In the genomic region with DNA sequence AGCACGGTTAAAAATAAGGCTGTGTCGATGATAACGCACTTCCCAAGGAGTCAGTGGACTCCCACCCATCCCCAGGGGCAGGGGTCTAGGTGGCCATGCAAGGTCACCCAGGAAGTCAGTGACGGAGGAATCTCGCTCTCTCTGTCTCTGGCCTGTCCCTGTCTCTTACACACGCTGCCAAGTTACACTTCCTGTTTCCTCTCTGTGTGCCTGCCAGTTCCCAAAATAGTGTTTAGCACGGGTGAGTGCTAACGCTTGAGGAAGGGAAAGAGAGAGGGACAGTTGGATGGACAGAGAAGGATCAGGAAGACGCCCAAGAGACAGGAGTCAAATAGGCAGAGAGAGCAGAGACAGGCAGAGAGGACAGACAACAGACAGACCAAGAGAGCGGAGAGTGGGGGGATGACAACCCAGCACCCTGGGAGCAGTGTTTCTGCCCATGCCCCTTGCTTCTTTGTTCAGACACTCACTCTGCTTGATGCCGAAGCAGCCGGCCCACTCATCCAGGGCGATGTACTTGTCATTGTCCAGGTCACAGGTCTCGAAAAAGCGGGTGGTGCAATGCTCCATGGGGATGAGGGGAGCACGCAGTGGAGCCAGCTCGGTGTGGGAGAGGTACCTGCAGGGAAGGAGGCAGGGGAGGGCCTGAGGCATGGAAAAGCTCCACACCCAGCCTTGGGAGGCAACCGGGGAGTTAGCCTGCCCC, we compare ENCODE assay signal across 12 cellular contexts. TPM values are rescaled to one million over a fixed set of nuclear protein-coding genes. Genes with fewer than 3 reads are reported as not detected.
A peak's percentile ranks its signal among the peaks of the same experiment; 100 is the strongest.
DNase-seq lines count a peak whose midpoint lies in the region; FAIRE-seq and TF ChIP-seq lines count a peak whose summit lies in the region.
"Had no signal": no experiment of that assay in that cellular context is flagged by ENCODE, and none has a peak within 500 bp of the region (broad histone marks: within the 10 kb centered on the region; RNA-seq: fewer than 3 reads in every experiment).

No MANE protein-coding gene starts in this region.

- H3K36me3 ChIP-seq in Caco-2 (ENCODE audit: control insufficient read depth, insufficient read depth, low read length) (no peaks in the 10 kb centered on the region), duodenal mucosa (ENCODE audit: control insufficient read depth in 1 of 2, insufficient read depth in 2 of 2, low read length in 2 of 2) (peaks cover 0 to 29% of the 10 kb centered on the region in 2 donors)

- BruUV-seq in Caco-2 (replicated peaks; lab: Mats Ljungman, UMichigan): no TSS peak

- peak overlapping the region; percentile 1 for H3K27ac Mint-ChIP-seq in Caco-2 (ENCODE audit: unreplicated experiment)
- peak overlapping the region; percentile 95 for H3K27ac Mint-ChIP-seq in nephron progenitor cell

- H3K36me3 Mint-ChIP-seq in Caco-2 (ENCODE audit: insufficient read depth, unreplicated experiment) (no peaks in the 10 kb centered on the region), nephron progenitor cell (ENCODE audit: low read depth) (peaks cover 60% of the 10 kb centered on the region)

- no peaks in the 10 kb centered on the region for H3K9me3 Mint-ChIP-seq in Caco-2 (ENCODE audit: unreplicated experiment)
- no peaks in the 10 kb centered on the region for H3K9me3 Mint-ChIP-seq in nephron progenitor cell

- H3K27me3 Mint-ChIP-seq in Caco-2 (ENCODE audit: insufficient read depth, unreplicated experiment) (no peaks in the 10 kb centered on the region), nephron progenitor cell (ENCODE audit: low read depth, poor library complexity) (no peaks in the 10 kb centered on the region)

- H3K4me1 Mint-ChIP-seq in Caco-2 (ENCODE audit: low read depth, unreplicated experiment): peaks cover 13% of the 10 kb centered on the region
- peaks cover 31% of the 10 kb centered on the region for H3K4me1 Mint-ChIP-seq in nephron progenitor cell

- no peak for DNase-seq in Caco-2
- peak; percentile 68 for DNase-seq in NOMO-1 treated with dmso at 0.1 percent for 144 hours (lab: John Stamatoyannopoulos, UW; ENCODE audit: unreplicated experiment)
- no peak for DNase-seq in nephron progenitor cell
- no peak for DNase-seq in D721Med (ENCODE audit: insufficient read length, low spot score)
- DNase-seq in dedifferentiated amniotic fluid mesenchymal stem cell (ENCODE audit: extremely low spot score): no peak
- no peak for DNase-seq in 8988T
- no peak for DNase-seq in kidney glomerular epithelial cell (lab: John Stamatoyannopoulos, UW)
- DNase-seq: foreskin keratinocyte; stimulated activated CD4-positive, alpha-beta T cell treated with anti-CD3 and anti-CD28 coated beads, Interleukin-4, amount 100 ng/mL, for 1 hour; WERI-Rb-1 had no signal

- POLR2A ChIA-PET in Caco-2 (lab: Charles Lee): no interaction called here

- intact Hi-C loops in Caco-2 (cut with micrococcal nuclease; ENCODE audit: unreplicated experiment): no loop called here

- no peak for FAIRE-seq in D721Med (lab: Jason Lieb, UNC)
- FAIRE-seq: G401.6 had no signal

- peak overlapping the region; percentile 29 for H3K27ac ChIP-seq in duodenal mucosa (ENCODE audit: low read depth, low read length)
- H3K27ac ChIP-seq: WERI-Rb-1 had no signal

- H3K9me3 ChIP-seq in Caco-2: no peaks in the 10 kb centered on the region
- no peaks in the 10 kb centered on the region for H3K9me3 ChIP-seq in duodenal mucosa (ENCODE audit: control insufficient read depth in 1 of 2, low read length in 2 of 2)

- H3K9ac ChIP-seq in duodenal mucosa (ENCODE audit: low read depth in 1 of 2, low read length in 2 of 2): no peak overlapping the region

- H3K4me3 Mint-ChIP-seq in Caco-2 (ENCODE audit: unreplicated experiment) (no peak overlapping the region), nephron progenitor cell (no peak overlapping the region)

- H3K4me3 ChIP-seq in Caco-2 (ENCODE audit: low read depth, low read length) (no peak overlapping the region), duodenal mucosa (ENCODE audit: low read depth in 1 of 2, low read length in 2 of 2) (no peak overlapping the region)

- H3K4me1 ChIP-seq in Caco-2: peaks cover 19% of the 10 kb centered on the region; the same call in 1 of the 2 replicates
- peaks cover 21 to 42% of the 10 kb centered on the region in 2 donors for H3K4me1 ChIP-seq in duodenal mucosa (ENCODE audit: control insufficient read depth in 1 of 2, insufficient read depth in 2 of 2, low read length in 2 of 2)

- H3K27me3 ChIP-seq in Caco-2 (replicated peaks; ENCODE audit: control insufficient read depth, insufficient read depth, low read length) (no peaks in the 10 kb centered on the region), duodenal mucosa (ENCODE audit: control insufficient read depth in 1 of 2, insufficient read depth in 2 of 2, low read length in 2 of 2) (no peaks in the 10 kb centered on the region)
- H3K27me3 ChIP-seq: foreskin keratinocyte had no signal

- CTCF ChIA-PET in Caco-2 (lab: Charles Lee): interaction anchor here (1.5 kb wide), 1 partner anchor 78 kb away, joined by 4 read pairs; no protein-coding TSS in a partner anchor

- no peak for TF ChIP-seq CTCF in Caco-2 (IDR thresholded peaks at IDR 0.05; ENCODE audit: insufficient read depth in 1 of 2, low read depth in 1 of 2, low read length in 1 of 2, severe bottlenecking in 1 of 2, unreplicated experiment in 1 of 2)
- no peak for TF ChIP-seq CTCF in nephron progenitor cell (IDR thresholded peaks at IDR 0.05)
- no peak for TF ChIP-seq CTCF in D721Med (IDR thresholded peaks at IDR 0.05; ENCODE audit: insufficient read depth, missing control alignments)

RNA-seq across cellular contexts. Expression of a gene that starts 22.9 kb away (rescaled TPM):
- 16.1 and 22.7 TPM in 2 replicates for total RNA-seq in Caco-2 (2022)
